ENCODE assay signal across 1 cellular context in the genomic region with DNA sequence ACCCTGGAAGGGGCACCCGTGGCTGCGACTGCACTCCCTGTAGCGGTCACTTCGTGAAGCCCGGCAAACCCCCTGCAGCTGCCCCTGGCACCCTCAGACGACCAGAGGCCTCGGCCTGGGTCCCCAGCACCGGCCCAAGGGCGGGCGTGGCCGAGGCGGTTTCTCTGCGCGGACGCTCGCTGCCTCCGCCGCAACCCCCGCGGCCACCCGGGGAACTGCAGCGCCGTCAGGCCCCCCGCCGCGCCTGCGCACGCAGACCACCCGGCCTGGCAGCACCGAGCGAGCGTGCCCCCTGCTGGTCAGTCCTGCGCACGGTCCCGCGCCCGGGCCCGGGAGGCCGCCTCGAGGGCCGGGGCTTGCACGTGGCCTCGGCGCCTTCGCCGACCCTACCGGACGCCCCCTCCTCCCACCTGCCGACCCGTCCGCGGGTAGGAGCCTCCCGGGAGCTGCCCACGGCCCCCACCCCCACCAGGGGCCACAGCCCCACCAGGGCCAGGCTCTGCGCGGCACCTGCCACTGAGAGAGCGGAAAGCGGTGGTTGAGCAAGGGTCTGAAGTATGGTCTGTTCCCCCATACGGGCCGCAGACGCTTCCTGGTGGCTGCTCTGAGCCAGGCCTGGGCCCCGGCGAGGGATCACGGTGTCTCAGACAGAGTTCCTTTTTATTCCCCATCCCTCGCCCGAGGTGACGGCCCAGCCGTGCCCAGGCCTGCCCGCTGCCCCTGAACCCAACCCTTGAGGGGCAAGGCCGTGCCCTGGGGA.
A peak's percentile ranks its signal among the peaks of the same experiment; 100 is the strongest.
TF ChIP-seq lines count a peak whose summit lies in the region.

No MANE protein-coding gene starts in this region.

TF ChIP-seq in HepG2, 621 proteins besides CTCF, POLR2A, EP300 and RAD21 (continued from another document and continues in another):
- TF ChIP-seq, protein P1, sequence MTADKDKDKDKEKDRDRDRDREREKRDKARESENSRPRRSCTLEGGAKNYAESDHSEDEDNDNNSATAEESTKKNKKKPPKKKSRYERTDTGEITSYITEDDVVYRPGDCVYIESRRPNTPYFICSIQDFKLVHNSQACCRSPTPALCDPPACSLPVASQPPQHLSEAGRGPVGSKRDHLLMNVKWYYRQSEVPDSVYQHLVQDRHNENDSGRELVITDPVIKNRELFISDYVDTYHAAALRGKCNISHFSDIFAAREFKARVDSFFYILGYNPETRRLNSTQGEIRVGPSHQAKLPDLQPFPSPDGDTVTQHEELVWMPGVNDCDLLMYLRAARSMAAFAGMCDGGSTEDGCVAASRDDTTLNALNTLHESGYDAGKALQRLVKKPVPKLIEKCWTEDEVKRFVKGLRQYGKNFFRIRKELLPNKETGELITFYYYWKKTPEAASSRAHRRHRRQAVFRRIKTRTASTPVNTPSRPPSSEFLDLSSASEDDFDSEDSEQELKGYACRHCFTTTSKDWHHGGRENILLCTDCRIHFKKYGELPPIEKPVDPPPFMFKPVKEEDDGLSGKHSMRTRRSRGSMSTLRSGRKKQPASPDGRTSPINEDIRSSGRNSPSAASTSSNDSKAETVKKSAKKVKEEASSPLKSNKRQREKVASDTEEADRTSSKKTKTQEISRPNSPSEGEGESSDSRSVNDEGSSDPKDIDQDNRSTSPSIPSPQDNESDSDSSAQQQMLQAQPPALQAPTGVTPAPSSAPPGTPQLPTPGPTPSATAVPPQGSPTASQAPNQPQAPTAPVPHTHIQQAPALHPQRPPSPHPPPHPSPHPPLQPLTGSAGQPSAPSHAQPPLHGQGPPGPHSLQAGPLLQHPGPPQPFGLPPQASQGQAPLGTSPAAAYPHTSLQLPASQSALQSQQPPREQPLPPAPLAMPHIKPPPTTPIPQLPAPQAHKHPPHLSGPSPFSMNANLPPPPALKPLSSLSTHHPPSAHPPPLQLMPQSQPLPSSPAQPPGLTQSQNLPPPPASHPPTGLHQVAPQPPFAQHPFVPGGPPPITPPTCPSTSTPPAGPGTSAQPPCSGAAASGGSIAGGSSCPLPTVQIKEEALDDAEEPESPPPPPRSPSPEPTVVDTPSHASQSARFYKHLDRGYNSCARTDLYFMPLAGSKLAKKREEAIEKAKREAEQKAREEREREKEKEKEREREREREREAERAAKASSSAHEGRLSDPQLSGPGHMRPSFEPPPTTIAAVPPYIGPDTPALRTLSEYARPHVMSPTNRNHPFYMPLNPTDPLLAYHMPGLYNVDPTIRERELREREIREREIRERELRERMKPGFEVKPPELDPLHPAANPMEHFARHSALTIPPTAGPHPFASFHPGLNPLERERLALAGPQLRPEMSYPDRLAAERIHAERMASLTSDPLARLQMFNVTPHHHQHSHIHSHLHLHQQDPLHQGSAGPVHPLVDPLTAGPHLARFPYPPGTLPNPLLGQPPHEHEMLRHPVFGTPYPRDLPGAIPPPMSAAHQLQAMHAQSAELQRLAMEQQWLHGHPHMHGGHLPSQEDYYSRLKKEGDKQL (CRISPR knock-in tag; IDR thresholded peaks at IDR 0.05; ENCODE audit: low read depth), result 0 out of 2 replicates have a peak, but pooled peaks have one; percentile 28
- TF ChIP-seq, protein P2, sequence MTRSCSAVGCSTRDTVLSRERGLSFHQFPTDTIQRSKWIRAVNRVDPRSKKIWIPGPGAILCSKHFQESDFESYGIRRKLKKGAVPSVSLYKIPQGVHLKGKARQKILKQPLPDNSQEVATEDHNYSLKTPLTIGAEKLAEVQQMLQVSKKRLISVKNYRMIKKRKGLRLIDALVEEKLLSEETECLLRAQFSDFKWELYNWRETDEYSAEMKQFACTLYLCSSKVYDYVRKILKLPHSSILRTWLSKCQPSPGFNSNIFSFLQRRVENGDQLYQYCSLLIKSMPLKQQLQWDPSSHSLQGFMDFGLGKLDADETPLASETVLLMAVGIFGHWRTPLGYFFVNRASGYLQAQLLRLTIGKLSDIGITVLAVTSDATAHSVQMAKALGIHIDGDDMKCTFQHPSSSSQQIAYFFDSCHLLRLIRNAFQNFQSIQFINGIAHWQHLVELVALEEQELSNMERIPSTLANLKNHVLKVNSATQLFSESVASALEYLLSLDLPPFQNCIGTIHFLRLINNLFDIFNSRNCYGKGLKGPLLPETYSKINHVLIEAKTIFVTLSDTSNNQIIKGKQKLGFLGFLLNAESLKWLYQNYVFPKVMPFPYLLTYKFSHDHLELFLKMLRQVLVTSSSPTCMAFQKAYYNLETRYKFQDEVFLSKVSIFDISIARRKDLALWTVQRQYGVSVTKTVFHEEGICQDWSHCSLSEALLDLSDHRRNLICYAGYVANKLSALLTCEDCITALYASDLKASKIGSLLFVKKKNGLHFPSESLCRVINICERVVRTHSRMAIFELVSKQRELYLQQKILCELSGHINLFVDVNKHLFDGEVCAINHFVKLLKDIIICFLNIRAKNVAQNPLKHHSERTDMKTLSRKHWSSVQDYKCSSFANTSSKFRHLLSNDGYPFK (CRISPR knock-in tag; IDR thresholded peaks at IDR 0.05; ENCODE audit: borderline replicate concordance), result peak; percentile 43; the same call in 1 of the 2 replicates
- TF ChIP-seq ZNF768 (CRISPR knock-in tag; IDR thresholded peaks at IDR 0.05), result peak; percentile 54; the same call in 1 of the 2 replicates
- peak; percentile 40; the same call in 1 of the 2 replicates for TF ChIP-seq ZNF281 (CRISPR knock-in tag; IDR thresholded peaks at IDR 0.05; ENCODE audit: borderline replicate concordance)
- TF ChIP-seq ZNF720 (CRISPR knock-in tag; IDR thresholded peaks at IDR 0.05), result no peak
- peak; percentile 37; the same call in 1 of the 2 replicates for TF ChIP-seq ZBTB4 (CRISPR knock-in tag; IDR thresholded peaks at IDR 0.05; ENCODE audit: borderline replicate concordance)
- peak; percentile 84; the same call in 1 of the 2 replicates for TF ChIP-seq SAFB2 (CRISPR knock-in tag; IDR thresholded peaks at IDR 0.05; ENCODE audit: borderline replicate concordance, low read depth)
- TF ChIP-seq ZSCAN21 (CRISPR knock-in tag; IDR thresholded peaks at IDR 0.05; ENCODE audit: borderline replicate concordance), result peak; percentile 90; the same call in 1 of the 2 replicates
- peak; percentile 25; the same call in 1 of the 2 replicates for TF ChIP-seq ZKSCAN8 (CRISPR knock-in tag; IDR thresholded peaks at IDR 0.05; ENCODE audit: borderline replicate concordance)
- TF ChIP-seq TEF (CRISPR knock-in tag; IDR thresholded peaks at IDR 0.05), result peak; percentile 44
- no peak for TF ChIP-seq JUND (CRISPR knock-in tag; IDR thresholded peaks at IDR 0.05)
- no peak for TF ChIP-seq CEBPG (CRISPR knock-in tag; IDR thresholded peaks at IDR 0.05)
- no peak for TF ChIP-seq HNRNPUL1 (IDR thresholded peaks at IDR 0.05; ENCODE audit: low read depth, low read length)
- no peak; the same call in 1 of the 2 replicates for TF ChIP-seq SP2 (CRISPR knock-in tag; IDR thresholded peaks at IDR 0.05)
- no peak for TF ChIP-seq ATF7 (IDR thresholded peaks at IDR 0.05)
- TF ChIP-seq ATF7 (CRISPR knock-in tag; IDR thresholded peaks at IDR 0.05), result no peak
- no peak for TF ChIP-seq ZUFSP (CRISPR knock-in tag; IDR thresholded peaks at IDR 0.05; ENCODE audit: borderline replicate concordance)
- TF ChIP-seq ZFX (CRISPR knock-in tag; IDR thresholded peaks at IDR 0.05; ENCODE audit: low read depth), result peak; percentile 90
- peak; percentile 43; the same call in 1 of the 2 replicates for TF ChIP-seq ESRRA (CRISPR knock-in tag; IDR thresholded peaks at IDR 0.05; ENCODE audit: low read depth)
- TF ChIP-seq, protein P3, sequence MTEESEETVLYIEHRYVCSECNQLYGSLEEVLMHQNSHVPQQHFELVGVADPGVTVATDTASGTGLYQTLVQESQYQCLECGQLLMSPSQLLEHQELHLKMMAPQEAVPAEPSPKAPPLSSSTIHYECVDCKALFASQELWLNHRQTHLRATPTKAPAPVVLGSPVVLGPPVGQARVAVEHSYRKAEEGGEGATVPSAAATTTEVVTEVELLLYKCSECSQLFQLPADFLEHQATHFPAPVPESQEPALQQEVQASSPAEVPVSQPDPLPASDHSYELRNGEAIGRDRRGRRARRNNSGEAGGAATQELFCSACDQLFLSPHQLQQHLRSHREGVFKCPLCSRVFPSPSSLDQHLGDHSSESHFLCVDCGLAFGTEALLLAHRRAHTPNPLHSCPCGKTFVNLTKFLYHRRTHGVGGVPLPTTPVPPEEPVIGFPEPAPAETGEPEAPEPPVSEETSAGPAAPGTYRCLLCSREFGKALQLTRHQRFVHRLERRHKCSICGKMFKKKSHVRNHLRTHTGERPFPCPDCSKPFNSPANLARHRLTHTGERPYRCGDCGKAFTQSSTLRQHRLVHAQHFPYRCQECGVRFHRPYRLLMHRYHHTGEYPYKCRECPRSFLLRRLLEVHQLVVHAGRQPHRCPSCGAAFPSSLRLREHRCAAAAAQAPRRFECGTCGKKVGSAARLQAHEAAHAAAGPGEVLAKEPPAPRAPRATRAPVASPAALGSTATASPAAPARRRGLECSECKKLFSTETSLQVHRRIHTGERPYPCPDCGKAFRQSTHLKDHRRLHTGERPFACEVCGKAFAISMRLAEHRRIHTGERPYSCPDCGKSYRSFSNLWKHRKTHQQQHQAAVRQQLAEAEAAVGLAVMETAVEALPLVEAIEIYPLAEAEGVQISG (CRISPR knock-in tag; IDR thresholded peaks at IDR 0.05), result peak; percentile 83
- peak; percentile 89 for TF ChIP-seq IKZF4 (CRISPR knock-in tag; IDR thresholded peaks at IDR 0.05; ENCODE audit: borderline replicate concordance, low read depth, not compliant biosample characterization)
- TF ChIP-seq, protein P4, sequence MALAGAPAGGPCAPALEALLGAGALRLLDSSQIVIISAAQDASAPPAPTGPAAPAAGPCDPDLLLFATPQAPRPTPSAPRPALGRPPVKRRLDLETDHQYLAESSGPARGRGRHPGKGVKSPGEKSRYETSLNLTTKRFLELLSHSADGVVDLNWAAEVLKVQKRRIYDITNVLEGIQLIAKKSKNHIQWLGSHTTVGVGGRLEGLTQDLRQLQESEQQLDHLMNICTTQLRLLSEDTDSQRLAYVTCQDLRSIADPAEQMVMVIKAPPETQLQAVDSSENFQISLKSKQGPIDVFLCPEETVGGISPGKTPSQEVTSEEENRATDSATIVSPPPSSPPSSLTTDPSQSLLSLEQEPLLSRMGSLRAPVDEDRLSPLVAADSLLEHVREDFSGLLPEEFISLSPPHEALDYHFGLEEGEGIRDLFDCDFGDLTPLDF (CRISPR knock-in tag; IDR thresholded peaks at IDR 0.05), result peak; percentile 67; the same call in 1 of the 2 replicates
- no peak for TF ChIP-seq IRF2 (CRISPR knock-in tag; IDR thresholded peaks at IDR 0.05)
- no peak for TF ChIP-seq ZNF841 (CRISPR knock-in tag; IDR thresholded peaks at IDR 0.05; ENCODE audit: borderline replicate concordance)
- TF ChIP-seq MAZ (IDR thresholded peaks at IDR 0.05; ENCODE audit: borderline replicate concordance, low read depth, low read length), result no peak
- peak; percentile 94 for TF ChIP-seq MAZ (CRISPR knock-in tag; IDR thresholded peaks at IDR 0.05; ENCODE audit: low read depth)
- TF ChIP-seq, protein P5, sequence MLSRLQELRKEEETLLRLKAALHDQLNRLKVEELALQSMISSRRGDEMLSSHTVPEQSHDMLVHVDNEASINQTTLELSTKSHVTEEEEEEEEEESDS (CRISPR knock-in tag; IDR thresholded peaks at IDR 0.05; ENCODE audit: borderline replicate concordance), result no peak
